ENCODE assay signal across 8 cellular contexts in the genomic region with DNA sequence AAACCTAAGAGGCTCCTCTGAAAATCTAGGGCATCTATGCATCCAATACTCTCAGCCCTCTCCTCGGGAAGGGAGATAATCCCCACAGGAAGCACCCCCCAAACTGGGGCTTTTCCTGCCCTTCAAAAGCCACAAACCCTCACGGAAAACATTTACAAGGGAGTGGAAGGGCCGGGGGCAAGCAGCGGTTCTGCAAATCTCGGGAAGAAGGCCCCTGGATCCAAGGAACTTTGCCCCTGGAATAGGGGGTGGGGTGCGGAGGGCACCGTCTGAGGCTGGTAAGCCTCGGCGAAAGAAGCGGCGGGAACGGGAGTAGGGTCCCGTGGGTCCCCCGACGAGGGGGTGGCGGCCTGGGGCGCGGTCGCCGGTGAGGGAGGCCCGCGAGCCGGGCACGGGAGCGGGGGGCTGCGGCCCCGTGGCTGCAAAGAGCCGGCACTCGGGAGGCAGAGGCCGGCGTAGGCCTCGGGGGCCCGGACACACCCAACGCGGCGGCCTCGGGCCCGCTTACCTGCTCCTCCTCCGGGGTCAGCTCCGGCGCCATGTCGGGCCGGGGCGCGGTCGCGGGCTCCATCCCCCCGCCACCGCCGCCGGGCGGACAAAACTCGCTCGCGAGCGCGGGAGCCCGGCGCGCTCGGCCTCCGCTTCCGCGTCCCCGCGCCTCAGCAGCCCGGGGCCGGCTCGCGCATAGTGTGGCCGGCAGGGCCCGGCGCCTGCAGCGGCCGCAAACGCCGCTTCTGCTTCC. TPM values are rescaled to one million over a fixed set of nuclear protein-coding genes. Genes with fewer than 3 reads are reported as not detected.
A peak's percentile ranks its signal among the peaks of the same experiment; 100 is the strongest.
DNase-seq lines count a peak whose midpoint lies in the region; ATAC-seq and TF ChIP-seq lines count a peak whose summit lies in the region.

No MANE protein-coding gene starts in this region.

- peak overlapping the region; percentile 86 for H2BK5ac ChIP-seq in mesenchymal stem cell (ENCODE audit: low read depth, low read length, poor library complexity, severe bottlenecking)

- peak overlapping the region; percentile 97 for H3K4me3 Mint-ChIP-seq in WTC11

- H3K4me1 ChIP-seq in mesenchymal stem cell (ENCODE audit: control insufficient read depth, insufficient read depth, low read depth, low read length) (peaks cover 4% of the 10 kb centered on the region), thymus (ENCODE audit: control insufficient read depth, insufficient read depth, low read length) (peaks cover 10% of the 10 kb centered on the region)

- H2BK12ac ChIP-seq in mesenchymal stem cell (ENCODE audit: low read length in 2 of 2): peak overlapping the region in 1 of 2 experiments; percentile 78

- peak overlapping the region; percentile 94 to 96 for H3K4me3 ChIP-seq in mesenchymal stem cell (ENCODE audit: insufficient read depth in 1 of 2, low read depth in 1 of 2, low read length in 2 of 2)
- peak overlapping the region; percentile 95 for H3K4me3 ChIP-seq in thymus (ENCODE audit: low read length)

- H3K14ac ChIP-seq in mesenchymal stem cell (ENCODE audit: low read length in 2 of 2): peak overlapping the region; percentile 92 to 96

- peak overlapping the region; percentile 97 for H2BK15ac ChIP-seq in mesenchymal stem cell (ENCODE audit: low read depth, poor library complexity, severe bottlenecking)

- H4K8ac ChIP-seq in mesenchymal stem cell (ENCODE audit: low read length): peak overlapping the region; percentile 27

- H4K91ac ChIP-seq in mesenchymal stem cell (ENCODE audit: low read length): peak overlapping the region; percentile 94

- H3K27ac ChIP-seq in mesenchymal stem cell (ENCODE audit: low read length, poor library complexity, severe bottlenecking) (peak overlapping the region; percentile 75), thymus (ENCODE audit: low read depth) (peak overlapping the region; percentile 70)

- DNase-seq in DMS 273 (lab: John Stamatoyannopoulos, UW; ENCODE audit: unreplicated experiment): peak; percentile 56
- DNase-seq in DMS 273 treated with DMSO at 0.1 percent for 48 hours (lab: John Stamatoyannopoulos, UW): no peak
- peak; percentile 30 for DNase-seq in WTC11 (ENCODE audit: low spot score)
- DNase-seq in ecto neural progenitor cell (ENCODE audit: low spot score): peak; percentile 66
- no peak for DNase-seq in mesenchymal stem cell
- no peak for DNase-seq in cerebellar cortex (ENCODE audit: low spot score)

- under 1% methylated on average over 59 of the region's 77 CpGs for WGBS in mesenchymal stem cell
- under 1% methylated on average over 77 of the region's 77 CpGs for WGBS in thymus

- ATAC-seq in HG03521 (IDR thresholded peaks at IDR 0.05; ENCODE audit: unreplicated experiment) (peak; percentile 45), WTC11 (no peak)

- H3K23ac ChIP-seq in mesenchymal stem cell (ENCODE audit: low read length in 2 of 2): peak overlapping the region; percentile 79 to 97

- H3K9me3 ChIP-seq in mesenchymal stem cell (ENCODE audit: control insufficient read depth, low read length) (no peaks in the 10 kb centered on the region), thymus (ENCODE audit: control insufficient read depth) (no peaks in the 10 kb centered on the region)

- H3K27ac Mint-ChIP-seq in WTC11: peak overlapping the region; percentile 96

- H2AK5ac ChIP-seq in mesenchymal stem cell (ENCODE audit: low read length, severe bottlenecking): peak overlapping the region; percentile 82

- peak overlapping the region; percentile 96 for H3K9ac ChIP-seq in mesenchymal stem cell (ENCODE audit: low read length)

- H3K36me3 ChIP-seq in mesenchymal stem cell (ENCODE audit: control insufficient read depth in 1 of 2, insufficient read depth in 2 of 2, low read depth in 1 of 2, low read length in 2 of 2) (peaks cover 4 to 5% of the 10 kb centered on the region in 2 experiments), thymus (ENCODE audit: control insufficient read depth, insufficient read depth) (no peaks in the 10 kb centered on the region)

- H3K4me2 ChIP-seq in mesenchymal stem cell (ENCODE audit: low read length, poor library complexity, severe bottlenecking): peak overlapping the region; percentile 52

- H3K36me3 Mint-ChIP-seq in WTC11: no peaks in the 10 kb centered on the region; the same call in 1 of the 2 replicates

- H2AFZ ChIP-seq in mesenchymal stem cell (ENCODE audit: low read depth, low read length): peak overlapping the region; percentile 42

- CTCF ChIA-PET in WTC11 (lab: Charles Lee): interaction anchor here (0.7 to 2.9 kb wide), 18 partner anchors 10 to 223 kb away, joined by 3 to 18 read pairs (median 5); a partner anchor contains a TSS

- peak overlapping the region; percentile 97 for H2BK120ac ChIP-seq in mesenchymal stem cell (ENCODE audit: low read depth, low read length)

- H3K18ac ChIP-seq in mesenchymal stem cell (ENCODE audit: low read depth in 1 of 2, low read length in 2 of 2): peak overlapping the region; percentile 92 to 99

- H3K4me1 Mint-ChIP-seq in WTC11: peaks cover 26% of the 10 kb centered on the region

- H3K27me3 ChIP-seq in mesenchymal stem cell (ENCODE audit: control insufficient read depth in 1 of 2, insufficient read depth in 1 of 2, low read length in 2 of 2) (no peaks in the 10 kb centered on the region), thymus (ENCODE audit: control insufficient read depth, insufficient read depth) (no peaks in the 10 kb centered on the region)

- POLR2A ChIA-PET in WTC11 (lab: Charles Lee): interaction anchor here (1.0 to 2.7 kb wide), 7 partner anchors 35 to 210 kb away, joined by 3 to 37 read pairs (median 6); a partner anchor contains a TSS

- no peaks in the 10 kb centered on the region for H3K27me3 Mint-ChIP-seq in WTC11 (ENCODE audit: low read depth)

- TF ChIP-seq CTCF in WTC11 (IDR thresholded peaks at IDR 0.05): no peak

- H3K79me1 ChIP-seq in mesenchymal stem cell (replicated peaks; ENCODE audit: low read length, poor library complexity, severe bottlenecking): peaks cover 2% of the 10 kb centered on the region

- no peaks in the 10 kb centered on the region for H3K9me3 Mint-ChIP-seq in WTC11

- peak overlapping the region; percentile 94 to 99 for H3K4ac ChIP-seq in mesenchymal stem cell (ENCODE audit: low read depth in 1 of 2, low read length in 2 of 2)

TF ChIP-seq in WTC11, 78 proteins besides CTCF, POLR2A, EP300 and RAD21 (continues in another document):
- TF ChIP-seq ZNF423 (CRISPR knock-in tag; IDR thresholded peaks at IDR 0.05): no peak
- no peak for TF ChIP-seq ZNF416 (CRISPR knock-in tag; IDR thresholded peaks at IDR 0.05)
- TF ChIP-seq NFYB (CRISPR knock-in tag; conservative IDR thresholded peaks at IDR 0.05; ENCODE audit: low read depth): no peak
- TF ChIP-seq, protein P1, sequence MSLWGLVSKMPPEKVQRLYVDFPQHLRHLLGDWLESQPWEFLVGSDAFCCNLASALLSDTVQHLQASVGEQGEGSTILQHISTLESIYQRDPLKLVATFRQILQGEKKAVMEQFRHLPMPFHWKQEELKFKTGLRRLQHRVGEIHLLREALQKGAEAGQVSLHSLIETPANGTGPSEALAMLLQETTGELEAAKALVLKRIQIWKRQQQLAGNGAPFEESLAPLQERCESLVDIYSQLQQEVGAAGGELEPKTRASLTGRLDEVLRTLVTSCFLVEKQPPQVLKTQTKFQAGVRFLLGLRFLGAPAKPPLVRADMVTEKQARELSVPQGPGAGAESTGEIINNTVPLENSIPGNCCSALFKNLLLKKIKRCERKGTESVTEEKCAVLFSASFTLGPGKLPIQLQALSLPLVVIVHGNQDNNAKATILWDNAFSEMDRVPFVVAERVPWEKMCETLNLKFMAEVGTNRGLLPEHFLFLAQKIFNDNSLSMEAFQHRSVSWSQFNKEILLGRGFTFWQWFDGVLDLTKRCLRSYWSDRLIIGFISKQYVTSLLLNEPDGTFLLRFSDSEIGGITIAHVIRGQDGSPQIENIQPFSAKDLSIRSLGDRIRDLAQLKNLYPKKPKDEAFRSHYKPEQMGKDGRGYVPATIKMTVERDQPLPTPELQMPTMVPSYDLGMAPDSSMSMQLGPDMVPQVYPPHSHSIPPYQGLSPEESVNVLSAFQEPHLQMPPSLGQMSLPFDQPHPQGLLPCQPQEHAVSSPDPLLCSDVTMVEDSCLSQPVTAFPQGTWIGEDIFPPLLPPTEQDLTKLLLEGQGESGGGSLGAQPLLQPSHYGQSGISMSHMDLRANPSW (CRISPR knock-in tag; conservative IDR thresholded peaks at IDR 0.05; ENCODE audit: low read depth): no peak
- TF ChIP-seq, protein P2, sequence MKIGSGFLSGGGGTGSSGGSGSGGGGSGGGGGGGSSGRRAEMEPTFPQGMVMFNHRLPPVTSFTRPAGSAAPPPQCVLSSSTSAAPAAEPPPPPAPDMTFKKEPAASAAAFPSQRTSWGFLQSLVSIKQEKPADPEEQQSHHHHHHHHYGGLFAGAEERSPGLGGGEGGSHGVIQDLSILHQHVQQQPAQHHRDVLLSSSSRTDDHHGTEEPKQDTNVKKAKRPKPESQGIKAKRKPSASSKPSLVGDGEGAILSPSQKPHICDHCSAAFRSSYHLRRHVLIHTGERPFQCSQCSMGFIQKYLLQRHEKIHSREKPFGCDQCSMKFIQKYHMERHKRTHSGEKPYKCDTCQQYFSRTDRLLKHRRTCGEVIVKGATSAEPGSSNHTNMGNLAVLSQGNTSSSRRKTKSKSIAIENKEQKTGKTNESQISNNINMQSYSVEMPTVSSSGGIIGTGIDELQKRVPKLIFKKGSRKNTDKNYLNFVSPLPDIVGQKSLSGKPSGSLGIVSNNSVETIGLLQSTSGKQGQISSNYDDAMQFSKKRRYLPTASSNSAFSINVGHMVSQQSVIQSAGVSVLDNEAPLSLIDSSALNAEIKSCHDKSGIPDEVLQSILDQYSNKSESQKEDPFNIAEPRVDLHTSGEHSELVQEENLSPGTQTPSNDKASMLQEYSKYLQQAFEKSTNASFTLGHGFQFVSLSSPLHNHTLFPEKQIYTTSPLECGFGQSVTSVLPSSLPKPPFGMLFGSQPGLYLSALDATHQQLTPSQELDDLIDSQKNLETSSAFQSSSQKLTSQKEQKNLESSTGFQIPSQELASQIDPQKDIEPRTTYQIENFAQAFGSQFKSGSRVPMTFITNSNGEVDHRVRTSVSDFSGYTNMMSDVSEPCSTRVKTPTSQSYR (CRISPR knock-in tag; IDR thresholded peaks at IDR 0.05): no peak

RNA-seq across cellular contexts. Expression of a gene that starts 0.7 kb away (rescaled TPM):
- total RNA-seq in WTC11 (2021): 36.1 to 45.5 TPM (median 36.6 TPM) in 3 replicates
- polyA plus RNA-seq in mesenchymal stem cell (2013, experiment 1 of 2): 37.9 TPM
- polyA plus RNA-seq in mesenchymal stem cell (2013, experiment 2 of 2): 37.5 TPM
- polyA plus RNA-seq in thymus: 12.3 TPM

RNA-seq across cellular contexts. Expression of a gene that starts 47.1 kb away (rescaled TPM):
- 25.9 to 28.4 TPM (median 27.9 TPM) in 3 replicates for total RNA-seq in WTC11 (2021)
- polyA plus RNA-seq in mesenchymal stem cell (2013, experiment 1 of 2): 21.7 TPM
- 20.5 TPM for polyA plus RNA-seq in mesenchymal stem cell (2013, experiment 2 of 2)
- 22.2 TPM for polyA plus RNA-seq in thymus

Comparison
In these comparisons a context has a peak if more than half of its experiments do, and no peak if none do; other contexts are left out.
1. DNase-seq: peak in DMS 273 (single experiment), WTC11 (single experiment) and ecto neural progenitor cell (single experiment); none in DMS 273 treated with DMSO at 0.1 percent for 48 hours (single experiment), mesenchymal stem cell (single experiment) and cerebellar cortex (single experiment).